In the genomic region with DNA sequence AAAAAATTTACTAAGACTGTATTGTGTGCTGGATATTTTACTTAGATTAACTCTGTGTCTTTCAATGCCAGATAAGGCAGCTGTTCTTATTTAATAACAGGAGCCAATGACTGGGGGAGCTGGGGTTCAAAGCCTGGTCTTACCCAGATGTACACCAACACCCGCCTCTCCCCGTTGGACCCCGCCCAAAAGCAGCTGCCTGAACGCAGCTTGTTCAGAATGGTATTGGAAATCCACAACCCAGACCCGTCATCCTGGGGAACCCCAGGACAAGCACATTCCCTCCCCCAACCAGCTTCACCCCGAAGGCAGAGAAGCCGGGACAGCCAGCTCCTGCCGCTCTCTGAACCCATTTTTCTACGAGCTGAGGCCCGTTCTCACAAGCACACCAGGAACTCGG, we compare ENCODE assay signal across 30 cellular contexts.
DNase-seq lines count a peak whose midpoint lies in the region; ATAC-seq and TF ChIP-seq lines count a peak whose summit lies in the region.
"Had no signal": no experiment of that assay in that cellular context is flagged by ENCODE, and none has a peak within 500 bp of the region (broad histone marks: within the 10 kb centered on the region; RNA-seq: fewer than 3 reads in every experiment).

No MANE protein-coding gene starts in this region.

- peaks cover 24% of the 10 kb centered on the region for H3K4me1 ChIP-seq in PC-9 (replicated peaks; ENCODE audit: insufficient read depth)
- peaks cover 10 to 57% (median 18%) of the 10 kb centered on the region in 3 donors for H3K4me1 ChIP-seq in esophagus squamous epithelium
- H3K4me1 ChIP-seq in lower lobe of right lung = no peaks in the 10 kb centered on the region
- H3K4me1 ChIP-seq in vagina = peaks cover 18% of the 10 kb centered on the region
- H3K4me1 ChIP-seq: Caco-2, psoas muscle, uterus had no signal

- no TSS peak for BruUV-seq in PC-9 (replicated peaks; lab: Mats Ljungman, UMichigan)

- H3K36me3 ChIP-seq in PC-9 (ENCODE audit: low read depth) (no peaks in the 10 kb centered on the region), esophagus squamous epithelium (no peaks in the 10 kb centered on the region), lower lobe of right lung (no peaks in the 10 kb centered on the region), vagina (no peaks in the 10 kb centered on the region)
- H3K36me3 ChIP-seq: thoracic aorta, uterus had no signal

- no peak overlapping the region for H2AFZ ChIP-seq in PC-9

- no peaks in the 10 kb centered on the region for H3K27me3 ChIP-seq in PC-9 (ENCODE audit: insufficient read depth, low read depth)
- peaks cover 0 to 5% (median 0%) of the 10 kb centered on the region in 4 donors for H3K27me3 ChIP-seq in esophagus squamous epithelium
- no peaks in the 10 kb centered on the region for H3K27me3 ChIP-seq in lower lobe of right lung (ENCODE audit: low read depth)
- no peaks in the 10 kb centered on the region for H3K27me3 ChIP-seq in vagina
- H3K27me3 ChIP-seq: uterus had no signal

- H3F3A ChIP-seq in PC-9 (ENCODE audit: insufficient read depth, low read depth) = no peaks in the 10 kb centered on the region

- H3K79me2 ChIP-seq in PC-9 (ENCODE audit: low read depth) = no peaks in the 10 kb centered on the region

- 30 to 63% methylated on average over 3 to 6 of the region's 11 CpGs for WGBS in esophagus squamous epithelium, 2 donors

- no peaks in the 10 kb centered on the region for H4K20me1 ChIP-seq in PC-9 (ENCODE audit: insufficient read depth)

- H3K4me3 ChIP-seq in PC-9 = no peak overlapping the region
- no peak overlapping the region for H3K4me3 ChIP-seq in esophagus squamous epithelium
- no peak overlapping the region for H3K4me3 ChIP-seq in lower lobe of right lung
- no peak overlapping the region for H3K4me3 ChIP-seq in vagina
- H3K4me3 ChIP-seq: psoas muscle, thoracic aorta, uterus had no signal

- H3K9me2 ChIP-seq in PC-9 (ENCODE audit: insufficient read depth) = no peaks in the 10 kb centered on the region

- TF ChIP-seq CTCF in PC-9 (conservative IDR thresholded peaks at IDR 0.05) = no peak
- TF ChIP-seq CTCF in esophagus squamous epithelium (IDR thresholded peaks at IDR 0.05) = no peak
- TF ChIP-seq CTCF in lower lobe of right lung (IDR thresholded peaks at IDR 0.05) = no peak
- TF ChIP-seq CTCF in vagina (IDR thresholded peaks at IDR 0.05) = no peak

- H3K4me2 ChIP-seq in PC-9 = no peak overlapping the region

- peak overlapping the region; percentile 32; the same call in 1 of the 2 replicates for H3K27ac ChIP-seq in PC-9
- peak overlapping the region; percentile 56 to 84 (median 64) for H3K27ac ChIP-seq in esophagus squamous epithelium
- H3K27ac ChIP-seq in lower lobe of right lung = peak overlapping the region; percentile 36
- H3K27ac ChIP-seq in vagina = peak overlapping the region; percentile 17
- H3K27ac ChIP-seq: psoas muscle, thoracic aorta, uterus had no signal

- ATAC-seq in lower lobe of right lung (peak; percentile 13 to 24), GM18909 (IDR thresholded peaks at IDR 0.05; ENCODE audit: poor library complexity, unreplicated experiment) (no peak)
- ATAC-seq: activated CD4-positive, CD25-positive, alpha-beta regulatory T cell treated with anti-CD3 and anti-CD28 coated beads, Interleukin-2, amount 50 U/mL, for 24 hours; left lobe of liver; naive thymus-derived CD8-positive, alpha-beta T cell; PC-3; stimulated activated naive CD8-positive, alpha-beta T cell treated with anti-CD3 and anti-CD28 coated beads, Interleukin-15, Interleukin-2, amounts not matched to agents 100 U/mL and 50 U/mL, for 24 hours; T-helper 17 cell had no signal

- intact Hi-C loops in PC-9 (cut with micrococcal nuclease; ENCODE audit: unreplicated experiment) (no loop called here), esophagus squamous epithelium (cut with DNase I) (no loop called here), lower lobe of right lung (cut with DNase I) (no loop called here), vagina (cut with DNase I) (no loop called here)

- CTCF ChIA-PET in PC-9 (lab: Charles Lee) = no interaction called here

- H3K9me3 ChIP-seq in PC-9 (ENCODE audit: insufficient read depth, low read depth) = no peaks in the 10 kb centered on the region
- no peaks in the 10 kb centered on the region for H3K9me3 ChIP-seq in esophagus squamous epithelium
- no peaks in the 10 kb centered on the region for H3K9me3 ChIP-seq in lower lobe of right lung
- H3K9me3 ChIP-seq in vagina = no peaks in the 10 kb centered on the region
- H3K9me3 ChIP-seq: psoas muscle, thoracic aorta, uterus had no signal

- no peak for TF ChIP-seq POLR2A in esophagus squamous epithelium (IDR thresholded peaks at IDR 0.05)
- TF ChIP-seq POLR2A in vagina (IDR thresholded peaks at IDR 0.05) = no peak

- POLR2A ChIA-PET in PC-9 (lab: Charles Lee; ENCODE audit: unreplicated experiment) = no interaction called here

- DNase-seq in PC-9 (no peak), esophagus squamous epithelium (lab: John Stamatoyannopoulos, UW) (no peak), lower lobe of right lung (no peak), vagina (ENCODE audit: extremely low spot score in 2 of 2) (no peak), MV-4-11 (lab: John Stamatoyannopoulos, UW) (no peak)
- DNase-seq in stimulated activated CD4-positive, alpha-beta T cell treated with anti-CD3 and anti-CD28 coated beads, Interleukin-12 subunit alpha, Interleukin-12 subunit beta, amount 100 ng/mL, for 4 hours = no peak
- DNase-seq: activated CD4-positive, alpha-beta T cell treated with anti-CD3 and anti-CD28 coated beads, Interleukin-2, amount 50 U/mL, for 4 hours; activated naive CD4-positive, alpha-beta T cell treated with anti-CD3 and anti-CD28 coated beads for 36 hours; Caco-2; DMS79; HCEC 1CT; midbrain; naive thymus-derived CD8-positive, alpha-beta T cell; NCI-H1417; NCI-H2081 treated with DMSO at 0.1 percent for 48 hours; NCI-H2227 treated with DMSO at 0.1 percent for 48 hours; NCI-H526 treated with DMSO at 0.1 percent for 48 hours; NK-92 treated with Interleukin-12 subunit alpha and Interleukin-12 subunit beta, amount 100 ng/mL, for 24 hours; occipital lobe; PC-3; SHP77; stimulated activated CD4-positive, alpha-beta T cell treated with anti-CD3 and anti-CD28 coated beads, Interleukin-1b, Interleukin-23, amount 100 ng/mL, for 48 hours; stimulated activated naive CD8-positive, alpha-beta T cell treated with anti-CD3 and anti-CD28 coated beads, Interleukin-15, Interleukin-2, amounts not matched to agents 100 U/mL and 50 U/mL, for 24 hours; T-helper 17 cell; uterus had no signal
